Comparison of ENCODE assay signal across 8 cellular contexts in the genomic region with DNA sequence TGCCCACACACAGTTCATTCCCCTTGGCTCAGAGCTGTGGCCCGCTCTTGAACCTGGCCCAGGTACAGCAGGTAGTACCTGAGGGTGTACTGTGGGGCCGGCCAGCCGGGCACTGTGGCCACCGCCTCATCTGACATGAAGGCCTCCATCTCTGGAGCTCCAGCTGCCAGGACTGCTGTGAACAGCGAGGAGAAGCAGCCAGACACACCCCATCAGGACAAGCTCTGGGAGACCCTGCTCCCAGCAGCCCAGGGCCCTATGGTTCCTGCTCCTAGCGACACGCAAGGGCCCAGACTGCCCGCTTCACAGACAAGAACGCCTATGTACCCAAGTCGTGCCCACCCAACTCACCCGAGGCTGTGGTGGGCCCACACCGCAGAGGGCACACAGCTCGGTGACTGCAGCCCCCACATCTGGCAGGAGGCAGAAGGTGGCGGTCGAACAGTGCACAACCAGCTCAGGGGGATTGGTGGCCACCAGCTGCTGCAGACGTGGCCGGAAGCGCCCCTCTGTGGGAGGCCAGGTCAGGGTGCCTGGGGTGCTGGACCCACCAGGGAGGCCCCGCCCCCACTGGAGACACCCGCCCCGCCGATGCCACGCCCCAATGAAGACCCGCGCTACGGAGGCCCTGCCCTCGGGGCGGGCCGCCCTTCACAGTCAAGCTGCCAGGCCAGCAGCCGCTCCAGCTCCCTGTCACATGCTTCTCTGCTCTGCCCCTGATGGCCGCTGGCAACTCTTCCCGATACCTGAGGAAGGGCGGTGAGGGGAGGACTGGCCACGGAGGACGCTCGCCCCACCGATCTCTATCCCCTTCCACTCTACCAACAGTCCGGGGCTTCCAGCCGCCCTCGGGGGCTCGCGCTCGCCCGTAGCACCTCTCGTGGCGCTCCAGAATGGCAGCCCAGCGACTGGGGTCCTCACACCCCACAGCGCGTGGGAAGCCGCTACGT. TPM values are rescaled to one million over a fixed set of nuclear protein-coding genes. Genes with fewer than 3 reads are reported as not detected.
DNase-seq lines count a peak whose midpoint lies in the region; ATAC-seq, FAIRE-seq and TF ChIP-seq lines count a peak whose summit lies in the region.

No MANE protein-coding gene starts in this region.

- peak; percentile 45 for DNase-seq in GDM1 (lab: John Stamatoyannopoulos, UW)
- peak; percentile 85 for DNase-seq in Karpas-422
- peak; percentile 33 for DNase-seq in central memory CD4-positive, alpha-beta T cell
- peak; percentile 94 for DNase-seq in kidney
- DNase-seq in smooth muscle cell of the brain vasculature (ENCODE audit: low read depth, low spot score) = peak; percentile 36
- DNase-seq in HuH-7 (ENCODE audit: low spot score) = no peak

- ATAC-seq in SK-N-SH treated with all-trans-retinoic acid at 6 μM for 48 hours (peak; percentile 44), HG02610 (IDR thresholded peaks at IDR 0.05; ENCODE audit: unreplicated experiment) (no peak)

- H3K27me3 ChIP-seq in Karpas-422 (ENCODE audit: low read length) = no peaks in the 10 kb centered on the region

- H4K20me1 ChIP-seq in Karpas-422 (ENCODE audit: insufficient read depth, low read depth, low read length) = peaks cover 20% of the 10 kb centered on the region

- no peak overlapping the region for H3K4me3 ChIP-seq in Karpas-422 (ENCODE audit: low read length)
- H3K4me3 ChIP-seq in kidney (ENCODE audit: low read length in 2 of 2) = peak overlapping the region in 1 of 2 donors; percentile 57

- H3K9ac ChIP-seq in Karpas-422 (ENCODE audit: low read length) = peak overlapping the region; percentile 41; the same call in 1 of the 2 replicates
- H3K9ac ChIP-seq in kidney (ENCODE audit: low read length in 2 of 2) = peak overlapping the region in 1 of 2 donors; percentile 19

- H3K9me3 ChIP-seq in Karpas-422 (ENCODE audit: low read length) (no peaks in the 10 kb centered on the region), kidney (ENCODE audit: control insufficient read depth in 1 of 2, low read length in 2 of 2) (no peaks in the 10 kb centered on the region)

- intact Hi-C loops in kidney (cut with DNase I) = no loop called here

- H3K27ac ChIP-seq in Karpas-422 (ENCODE audit: low read length) (no peak overlapping the region), kidney (ENCODE audit: low read depth in 2 of 2, low read length in 2 of 2) (peak overlapping the region; percentile 70 to 82)

- peaks cover 27% of the 10 kb centered on the region for H3K79me2 ChIP-seq in Karpas-422 (ENCODE audit: low read length)

- H3K9me2 ChIP-seq in Karpas-422 (replicated peaks; ENCODE audit: insufficient read depth, low read length) = no peaks in the 10 kb centered on the region

- TF ChIP-seq CTCF in kidney (IDR thresholded peaks at IDR 0.05; ENCODE audit: borderline replicate concordance, extremely low read depth, insufficient read depth) = no peak

- no peak for FAIRE-seq in kidney (lab: Jason Lieb, UNC)

- H2AFZ ChIP-seq in Karpas-422 (ENCODE audit: low read length) = no peak overlapping the region

- peaks cover 30% of the 10 kb centered on the region for H3K4me1 ChIP-seq in Karpas-422 (ENCODE audit: low read length)
- H3K4me1 ChIP-seq in kidney (ENCODE audit: control insufficient read depth in 1 of 2, insufficient read depth in 1 of 2, low read depth in 1 of 2, low read length in 2 of 2) = peaks cover 12 to 41% of the 10 kb centered on the region in 2 donors

- peaks cover 4% of the 10 kb centered on the region; the same call in 1 of the 2 replicates for H3K36me3 ChIP-seq in Karpas-422 (ENCODE audit: insufficient read depth, low read length)
- H3K36me3 ChIP-seq in kidney (ENCODE audit: control insufficient read depth in 1 of 2, insufficient read depth in 2 of 2, low read length in 2 of 2) = peaks cover 8 to 19% of the 10 kb centered on the region in 2 donors

- peak overlapping the region; percentile 23 for H3K4me2 ChIP-seq in Karpas-422 (ENCODE audit: low read depth, low read length, poor library complexity, severe bottlenecking)

TF ChIP-seq in SK-N-SH treated with all-trans-retinoic acid at 6 μM for 48 hours, 23 proteins besides CTCF, POLR2A, EP300 and RAD21:
- no peak for TF ChIP-seq CSDC2 (CRISPR knock-in tag; IDR thresholded peaks at IDR 0.05)
- no peak for TF ChIP-seq TCF4 (CRISPR knock-in tag; IDR thresholded peaks at IDR 0.05; ENCODE audit: borderline replicate concordance)
- no peak for TF ChIP-seq ZC3H10 (CRISPR knock-in tag; IDR thresholded peaks at IDR 0.05)
- TF ChIP-seq ZNF8 (CRISPR knock-in tag; IDR thresholded peaks at IDR 0.05) = no peak
- no peak for TF ChIP-seq GLIS3 (CRISPR knock-in tag; IDR thresholded peaks at IDR 0.05)
- TF ChIP-seq ESRRG (CRISPR knock-in tag; IDR thresholded peaks at IDR 0.05) = no peak
- no peak for TF ChIP-seq ZNF565 (CRISPR knock-in tag; conservative IDR thresholded peaks at IDR 0.05; ENCODE audit: low read depth)
- TF ChIP-seq ZNF70 (CRISPR knock-in tag; IDR thresholded peaks at IDR 0.05) = no peak
- TF ChIP-seq SNAI2 (CRISPR knock-in tag; IDR thresholded peaks at IDR 0.05) = no peak
- no peak for TF ChIP-seq CSRNP3 (CRISPR knock-in tag; IDR thresholded peaks at IDR 0.05)
- TF ChIP-seq ARNTL (CRISPR knock-in tag; IDR thresholded peaks at IDR 0.05; ENCODE audit: borderline replicate concordance, low read depth) = no peak
- TF ChIP-seq, protein P1, sequence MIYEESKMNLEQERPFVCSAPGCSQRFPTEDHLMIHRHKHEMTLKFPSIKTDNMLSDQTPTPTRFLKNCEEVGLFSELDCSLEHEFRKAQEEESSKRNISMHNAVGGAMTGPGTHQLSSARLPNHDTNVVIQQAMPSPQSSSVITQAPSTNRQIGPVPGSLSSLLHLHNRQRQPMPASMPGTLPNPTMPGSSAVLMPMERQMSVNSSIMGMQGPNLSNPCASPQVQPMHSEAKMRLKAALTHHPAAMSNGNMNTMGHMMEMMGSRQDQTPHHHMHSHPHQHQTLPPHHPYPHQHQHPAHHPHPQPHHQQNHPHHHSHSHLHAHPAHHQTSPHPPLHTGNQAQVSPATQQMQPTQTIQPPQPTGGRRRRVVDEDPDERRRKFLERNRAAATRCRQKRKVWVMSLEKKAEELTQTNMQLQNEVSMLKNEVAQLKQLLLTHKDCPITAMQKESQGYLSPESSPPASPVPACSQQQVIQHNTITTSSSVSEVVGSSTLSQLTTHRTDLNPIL (CRISPR knock-in tag; IDR thresholded peaks at IDR 0.05; ENCODE audit: low read depth) = no peak
TF ChIP-seq in SK-N-SH treated with all-trans-retinoic acid at 6 μM for 48 hours: peak in this region for 0.

RNA-seq across cellular contexts. Expression of gene STUB1, which starts 1.1 kb away (rescaled TPM):
- total RNA-seq in Karpas-422 (2014; rRNA removed; shearing (Covaris generic); ENCODE audit: low replicate concordance) = 142 and 145 TPM in 2 replicates
- 92.9 TPM for total RNA-seq in kidney
- polyA plus RNA-seq in kidney (ENCODE audit: insufficient read depth, low read depth, low replicate concordance) = 218 TPM

RNA-seq across cellular contexts. Expression of gene RHBDL1, which starts 3.7 kb away (rescaled TPM):
- 3.6 and 15.2 TPM in 2 replicates for total RNA-seq in Karpas-422 (2014; rRNA removed; shearing (Covaris generic); ENCODE audit: low replicate concordance)
- 0.88 TPM for total RNA-seq in kidney
- polyA plus RNA-seq in kidney (ENCODE audit: insufficient read depth, low read depth, low replicate concordance) = 9.7 TPM

RNA-seq across cellular contexts. Expression of gene JMJD8, which starts 5.0 kb away (rescaled TPM):
- total RNA-seq in Karpas-422 (2014; rRNA removed; shearing (Covaris generic); ENCODE audit: low replicate concordance) = 27.6 and 28.1 TPM in 2 replicates
- 75.0 TPM for total RNA-seq in kidney
- 80.4 TPM for polyA plus RNA-seq in kidney (ENCODE audit: insufficient read depth, low read depth, low replicate concordance)

RNA-seq across cellular contexts. Expression of gene WDR24, which starts 11.1 kb away (rescaled TPM):
- total RNA-seq in Karpas-422 (2014; rRNA removed; shearing (Covaris generic); ENCODE audit: low replicate concordance) = 4.5 and 8.2 TPM in 2 replicates
- 11.8 TPM for total RNA-seq in kidney
- 7.2 TPM for polyA plus RNA-seq in kidney (ENCODE audit: insufficient read depth, low read depth, low replicate concordance)

RNA-seq across cellular contexts. Expression of gene RHOT2, which starts 11.2 kb away (rescaled TPM):
- 73.8 and 114 TPM in 2 replicates for total RNA-seq in Karpas-422 (2014; rRNA removed; shearing (Covaris generic); ENCODE audit: low replicate concordance)
- 117 TPM for total RNA-seq in kidney
- 90.5 TPM for polyA plus RNA-seq in kidney (ENCODE audit: insufficient read depth, low read depth, low replicate concordance)
